Comparison of ENCODE assay signal across 9 cellular contexts in genomic region chr3:77348244-77348855, GRCh38.
DNase-seq lines count a peak whose midpoint lies in the region; ATAC-seq, FAIRE-seq and TF ChIP-seq lines count a peak whose summit lies in the region.
"Had no signal": no experiment of that assay in that cellular context is flagged by ENCODE, and none has a peak within 500 bp of the region (broad histone marks: within the 10 kb centered on the region; RNA-seq: fewer than 3 reads in every experiment).

No MANE protein-coding gene starts in this region.

- no peak overlapping the region for H4K8ac ChIP-seq in mesendoderm (ENCODE audit: low read depth, low read length)

- H3K27ac ChIP-seq in mesendoderm (ENCODE audit: low read depth, low read length) = no peak overlapping the region

- H3K27me3 ChIP-seq in MG63 = no peaks in the 10 kb centered on the region
- no peaks in the 10 kb centered on the region for H3K27me3 ChIP-seq in bronchial epithelial cell (ENCODE audit: control insufficient read depth, insufficient read depth, low read length)
- H3K27me3 ChIP-seq in mesendoderm (ENCODE audit: insufficient read depth, low read length, poor library complexity) = no peaks in the 10 kb centered on the region

- no peak overlapping the region for H3K56ac ChIP-seq in mesendoderm (ENCODE audit: low read length)

- H3K9me3 ChIP-seq in MG63 = no peaks in the 10 kb centered on the region

- no peaks in the 10 kb centered on the region for H3K79me1 ChIP-seq in mesendoderm (ENCODE audit: low read length)

- TF ChIP-seq CTCF in GM10266 (IDR thresholded peaks at IDR 0.05; ENCODE audit: control insufficient read depth, insufficient read depth, low read depth, missing control alignments) = peak; percentile 7
- peak; percentile 41 for TF ChIP-seq CTCF in bronchial epithelial cell (IDR thresholded peaks at IDR 0.05; ENCODE audit: insufficient read depth, low read length, severe bottlenecking)

- no peak overlapping the region for H2AK5ac ChIP-seq in mesendoderm (ENCODE audit: low read length)

- no peak overlapping the region for H2BK120ac ChIP-seq in mesendoderm (ENCODE audit: low read depth, low read length)

- no peak overlapping the region for H2BK5ac ChIP-seq in mesendoderm (ENCODE audit: low read length)

- no peak overlapping the region for H2BK15ac ChIP-seq in mesendoderm (replicated peaks; ENCODE audit: low read depth)

- no peak overlapping the region for H3K18ac ChIP-seq in mesendoderm (ENCODE audit: low read length)

- no peaks in the 10 kb centered on the region for H3K4me1 ChIP-seq in mesendoderm (ENCODE audit: control insufficient read depth, low read depth, low read length)

- DNase-seq in GM10266 (ENCODE audit: extremely low spot score) = no peak
- peak; percentile 0 for DNase-seq in MG63
- peak; percentile 35 for DNase-seq in bronchial epithelial cell (ENCODE audit: low read depth)
- DNase-seq in mesendoderm = peak; percentile 81
- DNase-seq in stimulated activated CD8-positive, alpha-beta memory T cell treated with anti-CD3 and anti-CD28 coated beads, Interleukin-4, amount 100 ng/mL, for 48 hours = no peak
- DNase-seq: NK-92 treated with Interleukin-12 subunit alpha and Interleukin-12 subunit beta, amount 100 ng/mL, for 24 hours had no signal

- ATAC-seq in GM18520 (IDR thresholded peaks at IDR 0.05; ENCODE audit: unreplicated experiment) = no peak
- ATAC-seq in GM18873 (IDR thresholded peaks at IDR 0.05; ENCODE audit: low FRiP score, unreplicated experiment) = no peak

- no peak for FAIRE-seq in bronchial epithelial cell (lab: Jason Lieb, UNC)
- FAIRE-seq: endometrium had no signal

- H3K4ac ChIP-seq in mesendoderm (ENCODE audit: low read depth, low read length) = no peak overlapping the region

- H3K23ac ChIP-seq in mesendoderm (ENCODE audit: low read length) = no peak overlapping the region

- H3K36me3 ChIP-seq in MG63 (no peaks in the 10 kb centered on the region), bronchial epithelial cell (ENCODE audit: control insufficient read depth, insufficient read depth, low read length) (no peaks in the 10 kb centered on the region), mesendoderm (ENCODE audit: control insufficient read depth, insufficient read depth, low read length) (no peaks in the 10 kb centered on the region)

- no peak overlapping the region for H4K5ac ChIP-seq in mesendoderm (ENCODE audit: low read length)

- H3K4me2 ChIP-seq in mesendoderm (ENCODE audit: low read length) = no peak overlapping the region

- no CpG with 5 or more reads among the region's 6 CpGs for WGBS in mesendoderm (ENCODE audit: extremely low coverage, insufficient coverage, low lambda C conversion rate)

- H3K9ac ChIP-seq in mesendoderm (ENCODE audit: low read length) = no peak overlapping the region

- H3K4me3 ChIP-seq in MG63 = no peak overlapping the region
- no peak overlapping the region for H3K4me3 ChIP-seq in bronchial epithelial cell (ENCODE audit: low read depth, low read length)
- H3K4me3 ChIP-seq in mesendoderm (ENCODE audit: low read length) = no peak overlapping the region

- no peaks in the 10 kb centered on the region for H3K79me2 ChIP-seq in mesendoderm (ENCODE audit: control insufficient read depth, insufficient read depth, low read length)

Comparison
In these comparisons a context has a peak if more than half of its experiments do, and no peak if none do; other contexts are left out.
1. DNase-seq: peak in MG63 (single experiment), bronchial epithelial cell (single experiment) and mesendoderm (single experiment); none in GM10266 (single experiment) and stimulated activated CD8-positive, alpha-beta memory T cell treated with anti-CD3 and anti-CD28 coated beads, Interleukin-4, amount 100 ng/mL, for 48 hours (single experiment).